Comparison of ENCODE assay signal across 20 cellular contexts in the genomic region with DNA sequence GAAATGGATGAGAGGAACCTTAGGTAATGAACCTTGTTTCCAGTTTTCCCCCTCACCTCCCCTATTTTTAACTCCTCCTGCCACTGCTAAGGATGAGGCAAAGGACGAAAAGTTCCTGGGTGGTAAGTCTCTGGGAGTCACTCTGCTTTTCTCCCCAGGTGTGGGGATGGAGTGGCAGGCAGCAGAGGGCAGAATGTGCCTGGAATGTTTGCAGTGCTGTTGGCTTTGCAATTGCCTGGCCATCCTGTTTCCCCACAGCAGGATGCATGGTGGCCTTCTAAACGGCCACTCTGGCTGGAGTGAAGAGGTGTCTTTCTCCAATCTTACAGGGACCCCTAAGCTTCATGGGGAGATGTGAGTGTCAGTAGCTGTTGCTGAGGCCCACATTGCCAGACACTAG.
"Had no signal": no experiment of that assay in that cellular context is flagged by ENCODE, and none has a peak within 500 bp of the region (broad histone marks: within the 10 kb centered on the region; RNA-seq: fewer than 3 reads in every experiment).

No MANE protein-coding gene starts in this region.

- H3K4me1 Mint-ChIP-seq: central memory CD8-positive, alpha-beta T cell had no signal

- H3K9me3 ChIP-seq: left ventricle myocardium inferior, lower lobe of right lung, psoas muscle, sigmoid colon, testis, tibial nerve had no signal

- H3K4me1 ChIP-seq: left ventricle myocardium inferior, lower lobe of right lung, psoas muscle, sigmoid colon, testis had no signal

- H3K36me3 ChIP-seq: left ventricle myocardium inferior, lower lobe of right lung, sigmoid colon, tibial nerve had no signal

- DNase-seq: erythroblast; foreskin melanocyte; hippocampal formation; left ventricle myocardium inferior; lower lobe of right lung; midbrain; psoas muscle; retina; sigmoid colon; stimulated activated CD4-positive, alpha-beta T cell treated with anti-CD3 and anti-CD28 coated beads, Interleukin-2, amount 100 ng/mL, for 24 hours; stimulated activated CD4-positive, alpha-beta T cell treated with anti-CD3 and anti-CD28 coated beads, Interleukin-4, amount 100 ng/mL, for 4 hours; stimulated activated naive B cell treated with anti-CD40 and anti-IgM and Interleukin-4, amounts not matched to agents 10 μg/mL and 1 μg/mL and 100 μg/mL, for 72 hours; stimulated activated naive CD8-positive, alpha-beta T cell treated with anti-CD3 and anti-CD28 coated beads, Interleukin-15, amount 100 ng/mL, for 72 hours; testis had no signal

- ATAC-seq: lower lobe of right lung; natural killer cell treated with Interleukin-12 subunit alpha and Interleukin-12 subunit beta and Interleukin-15 and Interleukin-18, amount 100 ng/mL, for 72 hours; psoas muscle; stimulated activated naive B cell treated with anti-CD40 and anti-IgM and Interleukin-4, amounts not matched to agents 10 μg/mL and 1 μg/mL and 100 μg/mL, for 72 hours; stimulated activated naive CD8-positive, alpha-beta T cell treated with anti-CD3 and anti-CD28 coated beads, Interleukin-15, amount 100 ng/mL, for 72 hours had no signal

- H3K9me3 Mint-ChIP-seq: dendritic cell treated with granulocyte-macrophage colony-stimulating factor and Interleukin-4, amounts not matched to agents 40 ng/mL and 50 ng/mL, for 4 days; stimulated activated naive B cell treated with anti-CD40 and anti-IgM and Interleukin-4, amounts not matched to agents 10 μg/mL and 1 μg/mL and 100 μg/mL, for 72 hours had no signal

- H3K27ac ChIP-seq: left ventricle myocardium inferior, lower lobe of right lung, psoas muscle, sigmoid colon, skin epidermis, testis, tibial nerve had no signal

- H3K4me3 Mint-ChIP-seq: central memory CD8-positive, alpha-beta T cell; dendritic cell treated with granulocyte-macrophage colony-stimulating factor and Interleukin-4, amounts not matched to agents 40 ng/mL and 50 ng/mL, for 4 days; memory B cell; natural killer cell treated with Interleukin-12 subunit alpha and Interleukin-12 subunit beta and Interleukin-15 and Interleukin-18, amount 100 ng/mL, for 72 hours; stimulated activated naive B cell treated with anti-CD40 and anti-IgM and Interleukin-4, amounts not matched to agents 10 μg/mL and 1 μg/mL and 100 μg/mL, for 72 hours; stimulated activated naive CD8-positive, alpha-beta T cell treated with anti-CD3 and anti-CD28 coated beads, Interleukin-15, amount 100 ng/mL, for 72 hours had no signal

- H3K4me3 ChIP-seq: left ventricle myocardium inferior, lower lobe of right lung, psoas muscle, sigmoid colon, skin epidermis, testis, tibial nerve had no signal

- H3K27me3 ChIP-seq: sigmoid colon, testis had no signal

- H3K36me3 Mint-ChIP-seq: memory B cell; natural killer cell treated with Interleukin-12 subunit alpha and Interleukin-12 subunit beta and Interleukin-15 and Interleukin-18, amount 100 ng/mL, for 72 hours; stimulated activated naive B cell treated with anti-CD40 and anti-IgM and Interleukin-4, amounts not matched to agents 10 μg/mL and 1 μg/mL and 100 μg/mL, for 72 hours had no signal

- H3K27me3 Mint-ChIP-seq: central memory CD8-positive, alpha-beta T cell had no signal

- H3K27ac Mint-ChIP-seq: dendritic cell treated with granulocyte-macrophage colony-stimulating factor and Interleukin-4, amounts not matched to agents 40 ng/mL and 50 ng/mL, for 4 days; memory B cell; natural killer cell treated with Interleukin-12 subunit alpha and Interleukin-12 subunit beta and Interleukin-15 and Interleukin-18, amount 100 ng/mL, for 72 hours; stimulated activated naive B cell treated with anti-CD40 and anti-IgM and Interleukin-4, amounts not matched to agents 10 μg/mL and 1 μg/mL and 100 μg/mL, for 72 hours; stimulated activated naive CD8-positive, alpha-beta T cell treated with anti-CD3 and anti-CD28 coated beads, Interleukin-15, amount 100 ng/mL, for 72 hours had no signal
